In the genomic region with DNA sequence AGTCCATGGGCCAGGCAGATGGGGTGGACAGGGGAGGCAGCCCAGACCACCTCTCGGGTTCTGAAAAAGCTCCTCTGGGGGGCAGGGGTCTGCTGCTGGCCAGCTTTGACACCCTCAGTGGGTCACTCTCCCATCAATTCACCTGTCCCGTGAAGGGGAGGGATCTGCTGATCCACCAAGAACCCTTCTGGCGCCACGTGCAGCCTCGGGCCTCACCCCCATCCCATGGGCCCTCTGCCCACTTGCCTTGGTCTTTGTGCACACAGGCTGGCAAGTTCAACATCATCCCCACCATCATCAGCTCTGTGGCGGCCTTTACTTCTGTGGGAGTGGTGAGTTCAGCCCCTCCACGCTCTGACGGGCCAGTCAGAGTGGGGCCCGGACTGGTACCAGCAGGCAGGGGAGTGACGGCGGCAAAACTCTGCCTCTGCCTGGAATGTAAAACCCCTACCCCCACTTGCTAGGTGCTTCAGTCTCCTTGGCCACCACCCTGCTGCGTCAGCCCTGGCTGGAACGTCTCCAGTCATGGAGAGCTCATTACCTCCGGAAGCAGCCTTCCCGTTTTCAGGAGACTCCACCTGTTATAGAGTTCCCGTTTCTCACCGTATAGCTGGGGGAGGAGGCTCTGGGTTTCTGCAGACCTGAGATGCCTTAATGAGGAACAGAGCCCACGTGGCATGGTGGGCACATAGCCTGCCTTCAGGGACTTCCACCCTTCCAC, we compare ENCODE assay signal across 20 cellular contexts. TPM values are rescaled to one million over a fixed set of nuclear protein-coding genes. Genes with fewer than 3 reads are reported as not detected.
DNase-seq lines count a peak whose midpoint lies in the region; ATAC-seq and TF ChIP-seq lines count a peak whose summit lies in the region.
"Had no signal": no experiment of that assay in that cellular context is flagged by ENCODE, and none has a peak within 500 bp of the region (broad histone marks: within the 10 kb centered on the region; RNA-seq: fewer than 3 reads in every experiment).

No MANE protein-coding gene starts in this region.

- intact Hi-C loops in esophagus muscularis mucosa (cut with DNase I) = no loop called here

- POLR2A ChIA-PET in HEK293 (lab: Yijun Ruan, JAX) (no interaction called here), RWPE1 (lab: Yijun Ruan, JAX; ENCODE audit: low non-redundant PET) (no interaction called here)

- H3K27me3 ChIP-seq in lung (ENCODE audit: control insufficient read depth, insufficient read depth) (no peaks in the 10 kb centered on the region), esophagus muscularis mucosa (peaks cover 0 to 12% (median 0%) of the 10 kb centered on the region in 4 donors)
- H3K27me3 ChIP-seq: ascending aorta, testis had no signal

- H3K4me1 ChIP-seq in HEK293 (ENCODE audit: control insufficient read depth, insufficient read depth, low read length) (no peaks in the 10 kb centered on the region), lung (ENCODE audit: control insufficient read depth in 2 of 2, insufficient read depth in 2 of 2, low read length in 2 of 2) (peaks cover 0 to 6% of the 10 kb centered on the region in 2 donors), esophagus muscularis mucosa (peaks cover 0 to 4% (median 0%) of the 10 kb centered on the region in 4 donors)
- H3K4me1 ChIP-seq: ascending aorta, testis had no signal

- H3K4me3 ChIP-seq in HEK293 (ENCODE audit: low read depth, low read length) (no peak overlapping the region), lung (no peak overlapping the region), esophagus muscularis mucosa (no peak overlapping the region)
- H3K4me3 ChIP-seq: ascending aorta, testis had no signal

- ATAC-seq in lung (ENCODE audit: insufficient read depth, low FRiP score) = peak; percentile 67
- no peak for ATAC-seq in HG03280 (IDR thresholded peaks at IDR 0.05; ENCODE audit: unreplicated experiment)
- ATAC-seq: Right ventricle myocardium inferior had no signal

- no peak for TF ChIP-seq POLR2A in esophagus muscularis mucosa (IDR thresholded peaks at IDR 0.05; ENCODE audit: low read depth)

- H3K9me3 ChIP-seq in HEK293 (ENCODE audit: control insufficient read depth, insufficient read depth, low read depth, low read length) = no peaks in the 10 kb centered on the region
- H3K9me3 ChIP-seq in lung (ENCODE audit: control insufficient read depth in 2 of 2, insufficient read depth in 1 of 2, low read length in 1 of 2) = peaks cover 0 to 2% of the 10 kb centered on the region in 2 donors
- H3K9me3 ChIP-seq in esophagus muscularis mucosa = no peaks in the 10 kb centered on the region
- H3K9me3 ChIP-seq: ascending aorta, testis had no signal

- TF ChIP-seq CTCF in HEK293 (tag by site-specific recombination; IDR thresholded peaks at IDR 0.05) (no peak), RWPE1 (conservative IDR thresholded peaks at IDR 0.05; ENCODE audit: low read depth) (no peak), lung (IDR thresholded peaks at IDR 0.05; ENCODE audit: control extremely low read depth, extremely low read depth) (no peak), esophagus muscularis mucosa (IDR thresholded peaks at IDR 0.05) (no peak)

- no peak for TF ChIP-seq EP300 in esophagus muscularis mucosa (IDR thresholded peaks at IDR 0.05)

- DNase-seq in NCI-H1092 treated with DMSO at 0.1 percent for 48 hours (lab: John Stamatoyannopoulos, UW) (peak; percentile 54), RWPE1 (ENCODE audit: low spot score) (peak; percentile 13), lung (ENCODE audit: low spot score) (peak; percentile 74), esophagus muscularis mucosa (ENCODE audit: extremely low spot score) (no peak)
- no peak for DNase-seq in stimulated activated CD4-positive, alpha-beta T cell treated with anti-CD3 and anti-CD28 coated beads, Interleukin-2, amount 100 ng/mL, for 48 hours
- DNase-seq: activated CD4-positive, alpha-beta T cell treated with anti-CD3 and anti-CD28 coated beads, Interleukin-2, amount 50 U/mL, for 48 hours; activated naive CD4-positive, alpha-beta T cell treated with anti-CD3 and anti-CD28 coated beads, Interleukin-2, amount 50 U/mL, for 16 hours; activated T-cell treated with anti-CD3 and anti-CD28 coated beads for 4 hours; Calu3; endodermal cell; islet precursor cell; NCI-H1930; NK-92 treated with Interleukin-12 subunit alpha and Interleukin-12 subunit beta, amount 100 ng/mL, for 24 hours; stimulated activated CD4-positive, alpha-beta T cell treated with anti-CD3 and anti-CD28 coated beads, Interleukin-12 subunit alpha, Interleukin-12 subunit beta, amount 100 ng/mL, for 4 hours; testis had no signal

- CTCF ChIA-PET in HEK293 (lab: Yijun Ruan, JAX) (interaction anchor here (0.6 to 1.4 kb wide), 3 partner anchors 23 to 276 kb away, joined by 3 to 4 read pairs (median 3); no protein-coding TSS in a partner anchor), RWPE1 (lab: Yijun Ruan, JAX) (interaction anchor here (0.6 kb wide), 1 partner anchor 21 kb away, joined by 7 read pairs; no protein-coding TSS in a partner anchor)

- H3K36me3 ChIP-seq in HEK293 (ENCODE audit: control insufficient read depth in 2 of 2, insufficient read depth in 1 of 2, low read length in 2 of 2) = no peaks in the 10 kb centered on the region
- H3K36me3 ChIP-seq in lung (ENCODE audit: control insufficient read depth in 2 of 2, insufficient read depth in 2 of 2, low read length in 2 of 2) = no peaks in the 10 kb centered on the region
- no peaks in the 10 kb centered on the region for H3K36me3 ChIP-seq in esophagus muscularis mucosa
- H3K36me3 ChIP-seq: ascending aorta had no signal

- H3K27ac ChIP-seq in HEK293 (ENCODE audit: extremely low read depth, low read depth, low read length) (no peak overlapping the region), RWPE1 (no peak overlapping the region), lung (ENCODE audit: low read depth in 1 of 2, low read length in 1 of 2) (no peak overlapping the region), esophagus muscularis mucosa (replicated peaks in 1 of 4) (no peak overlapping the region)
- H3K27ac ChIP-seq: ascending aorta, testis had no signal

- WGBS in lung, 2 donors = 40 to 59% methylated on average over 18 of the region's 18 CpGs
- 56% methylated on average over 15 of the region's 18 CpGs for WGBS in esophagus muscularis mucosa

TF ChIP-seq in HEK293, 187 proteins besides CTCF, POLR2A, EP300 and RAD21:
- 0 out of 2 replicates have a peak, but pooled peaks have one; percentile 10 for TF ChIP-seq SCRT2 (tag by site-specific recombination; IDR thresholded peaks at IDR 0.05)
- TF ChIP-seq ZBTB20 (tag by site-specific recombination; IDR thresholded peaks at IDR 0.05) = no peak

RNA-seq across cellular contexts. Expression of gene PRG3, which starts 12.7 kb away (rescaled TPM):
- total RNA-seq in lung = 1 to 10 TPM in 1 of 2 donors, not detected in 1; 1.4 TPM
- under 1 TPM in 1 of 2 donors, not detected in 1; 0.63 TPM for polyA plus RNA-seq in lung
- not detected for total RNA-seq in esophagus muscularis mucosa
- total RNA-seq: ascending aorta, Calu3, chondrocyte, endodermal cell, Right ventricle myocardium inferior, testis had no signal

RNA-seq across cellular contexts. Expression of gene PRG2, which starts 22.2 kb away (rescaled TPM):
- total RNA-seq in lung = under 1 TPM; 0.68 to 0.71 TPM
- polyA plus RNA-seq in lung = 1 to 10 TPM in 1 of 2 donors, under 1 TPM in 1; 0.94 to 5.3 TPM
- total RNA-seq in esophagus muscularis mucosa = under 1 TPM in 1 of 4 donors, not detected in 3; 0.33 TPM
- total RNA-seq: ascending aorta, Calu3, chondrocyte, Right ventricle myocardium inferior, testis had no signal

RNA-seq across cellular contexts. Expression of gene P2RX3, which starts 30.1 kb away (rescaled TPM):
- total RNA-seq in lung (under 1 TPM in 1 of 2 donors, not detected in 1; 0.11 TPM), esophagus muscularis mucosa (not detected)
- not detected for polyA plus RNA-seq in lung
- total RNA-seq: ascending aorta, Calu3, chondrocyte, endodermal cell had no signal

RNA-seq across cellular contexts. Expression of gene SSRP1, which starts 32.6 kb away (rescaled TPM):
- total RNA-seq in lung = 10 to 100 TPM; 54.7 to 76.9 TPM
- polyA plus RNA-seq in lung = 10 to 100 TPM; 37.1 to 74.4 TPM
- total RNA-seq in esophagus muscularis mucosa = 100 to 1,000 TPM in 1 of 4 donors, 10 to 100 TPM in 3; 74.6 to 101 (median 88.1) TPM

RNA-seq across cellular contexts. Expression of gene TNKS1BP1, which starts 43.5 kb away (rescaled TPM):
- 100 to 1,000 TPM; 107 to 220 TPM for total RNA-seq in lung
- 100 to 1,000 TPM in 1 of 2 donors, 10 to 100 TPM in 1; 87.0 to 171 TPM for polyA plus RNA-seq in lung
- 100 to 1,000 TPM in 3 of 4 donors, 10 to 100 TPM in 1; 93.9 to 215 (median 124) TPM for total RNA-seq in esophagus muscularis mucosa

Comparison
In these comparisons a context has a peak if more than half of its experiments do, and no peak if none do; other contexts are left out.
1. DNase-seq: peak in NCI-H1092 treated with DMSO at 0.1 percent for 48 hours (single experiment), RWPE1 (single experiment) and lung (single experiment); none in stimulated activated CD4-positive, alpha-beta T cell treated with anti-CD3 and anti-CD28 coated beads, Interleukin-2, amount 100 ng/mL, for 48 hours (0 of 2) and esophagus muscularis mucosa (single experiment).